ENCODE assay signal across 10 cellular contexts in genomic region chr3:43876648-43877047, GRCh38.
"Had no signal": no experiment of that assay in that cellular context is flagged by ENCODE, and none has a peak within 500 bp of the region (broad histone marks: within the 10 kb centered on the region; RNA-seq: fewer than 3 reads in every experiment).

No MANE protein-coding gene starts in this region.

- H3K9me3 ChIP-seq: HAP-1 had no signal

- H3K36me3 ChIP-seq: HAP-1 had no signal

- H3K4me1 ChIP-seq: HAP-1 had no signal

- H3K27ac ChIP-seq: GM23248, KMS-11 had no signal

- H3K4me2 ChIP-seq: KMS-11 had no signal

- ATAC-seq: HCT116, K562 had no signal

- DNase-seq: GM23248, GOT3, H7, HFFc6, IMR-90 had no signal

- H3K4me3 ChIP-seq: GM23248, HAP-1, K562 had no signal

- FAIRE-seq: HTR-8/SVneo, K562 had no signal

- H2AFZ ChIP-seq: GM23248 had no signal
